8 cellular contexts compared by ENCODE assay signal in the genomic region with DNA sequence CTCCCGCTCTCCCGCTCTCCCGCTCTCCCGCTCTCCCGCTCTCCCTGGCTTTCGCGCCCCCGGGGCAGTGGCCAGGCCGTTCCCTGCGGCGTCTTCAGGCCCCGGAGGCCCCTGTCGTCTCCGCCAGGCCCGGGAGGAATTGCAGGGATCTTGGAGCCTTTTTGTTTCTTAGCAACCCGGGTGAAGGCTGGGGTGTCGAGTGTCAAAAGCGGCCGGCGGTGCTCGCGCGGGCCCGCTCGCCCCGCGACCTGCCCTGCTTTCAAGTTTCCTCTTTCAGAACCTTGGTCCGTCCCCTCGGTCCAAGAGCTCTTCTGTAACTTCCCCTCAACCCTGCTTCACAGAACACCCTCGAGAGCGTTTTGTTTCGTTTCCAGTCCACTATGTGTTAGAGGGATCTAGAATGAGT. TPM values are rescaled to one million over a fixed set of nuclear protein-coding genes. Genes with fewer than 3 reads are reported as not detected.
DNase-seq lines count a peak whose midpoint lies in the region; ATAC-seq and TF ChIP-seq lines count a peak whose summit lies in the region.

No MANE protein-coding gene starts in this region.

- H3K4me1 Mint-ChIP-seq in WTC11, result peaks cover 32% of the 10 kb centered on the region
- H3K4me1 Mint-ChIP-seq in dendritic cell treated with granulocyte-macrophage colony-stimulating factor and Interleukin-4, amounts not matched to agents 40 ng/mL and 50 ng/mL, for 4 days (ENCODE audit: low read depth), result peaks cover 43% of the 10 kb centered on the region

- no peak for TF ChIP-seq CTCF in WTC11 (IDR thresholded peaks at IDR 0.05)

- H3K4me3 Mint-ChIP-seq in WTC11, result peak overlapping the region; percentile 92
- peak overlapping the region; percentile 98 for H3K4me3 Mint-ChIP-seq in dendritic cell treated with granulocyte-macrophage colony-stimulating factor and Interleukin-4, amounts not matched to agents 40 ng/mL and 50 ng/mL, for 4 days

- peak; percentile 23 for ATAC-seq in HG02623 (IDR thresholded peaks at IDR 0.05; ENCODE audit: unreplicated experiment)
- ATAC-seq in WTC11, result no peak
- peak; percentile 3 for ATAC-seq in left colon

- intact Hi-C loops in dendritic cell treated with granulocyte-macrophage colony-stimulating factor and Interleukin-4, amounts not matched to agents 40 ng/mL and 50 ng/mL, for 4 days (cut with micrococcal nuclease), result loop anchor here (2.0 to 10.0 kb wide), 3 partner anchors 44 to 408 kb away; partner anchors contain the start of genes B4GALT6 and RNF125
- intact Hi-C loops in left colon (cut with DNase I, micrococcal nuclease), result loop anchor here in 1 of 2 donors (10.0 kb wide), 1 partner anchor 148 kb away; the partner anchor contains the start of gene TRAPPC8

- H3K9me3 Mint-ChIP-seq in WTC11, result no peaks in the 10 kb centered on the region
- no peaks in the 10 kb centered on the region for H3K9me3 Mint-ChIP-seq in dendritic cell treated with granulocyte-macrophage colony-stimulating factor and Interleukin-4, amounts not matched to agents 40 ng/mL and 50 ng/mL, for 4 days

- POLR2A ChIA-PET in WTC11 (lab: Charles Lee), result interaction anchor here (2.0 to 2.6 kb wide), 2 partner anchors 74 to 150 kb away, joined by 10 to 15 read pairs; partner anchors contain the start of genes RNF125 and TRAPPC8

- peaks cover 13% of the 10 kb centered on the region for H3K36me3 Mint-ChIP-seq in WTC11
- peaks cover 46% of the 10 kb centered on the region for H3K36me3 Mint-ChIP-seq in dendritic cell treated with granulocyte-macrophage colony-stimulating factor and Interleukin-4, amounts not matched to agents 40 ng/mL and 50 ng/mL, for 4 days (ENCODE audit: low read depth)

- DNase-seq in NCI-H524 (lab: John Stamatoyannopoulos, UW) (peak; percentile 31 to 46), NCI-H524 treated with DMSO at 0.1 percent for 48 hours (lab: John Stamatoyannopoulos, UW) (no peak), NCI-H1092 treated with DMSO at 0.1 percent for 48 hours (lab: John Stamatoyannopoulos, UW) (peak; percentile 54), WTC11 (ENCODE audit: low spot score) (peak; percentile 52), left colon (peak; percentile 47 to 60)
- peak; percentile 36 to 48 for DNase-seq in stimulated activated CD4-positive, alpha-beta T cell treated with anti-CD3 and anti-CD28 coated beads, Interleukin-2, amount 100 ng/mL, for 24 hours

- CTCF ChIA-PET in WTC11 (lab: Charles Lee), result interaction anchor here (1.1 kb wide), 1 partner anchor 103 kb away, joined by 4 read pairs; no protein-coding TSS in a partner anchor

- H3K27ac Mint-ChIP-seq in WTC11, result peak overlapping the region; percentile 14; the same call in 1 of the 2 replicates
- H3K27ac Mint-ChIP-seq in dendritic cell treated with granulocyte-macrophage colony-stimulating factor and Interleukin-4, amounts not matched to agents 40 ng/mL and 50 ng/mL, for 4 days, result peak overlapping the region; percentile 97

- no peaks in the 10 kb centered on the region for H3K27me3 Mint-ChIP-seq in WTC11 (ENCODE audit: low read depth)
- no peaks in the 10 kb centered on the region for H3K27me3 Mint-ChIP-seq in dendritic cell treated with granulocyte-macrophage colony-stimulating factor and Interleukin-4, amounts not matched to agents 40 ng/mL and 50 ng/mL, for 4 days

TF ChIP-seq in WTC11, 78 proteins besides CTCF, POLR2A, EP300 and RAD21:
- TF ChIP-seq ZNF317 (CRISPR knock-in tag; IDR thresholded peaks at IDR 0.05; ENCODE audit: borderline replicate concordance, low read depth) (0 out of 2 replicates have a peak, but pooled peaks have one; percentile 2), KAT7 (CRISPR knock-in tag; IDR thresholded peaks at IDR 0.05; ENCODE audit: borderline replicate concordance) (0 out of 2 replicates have a peak, but pooled peaks have one; percentile 2), ZMAT4 (CRISPR knock-in tag; IDR thresholded peaks at IDR 0.05) (no peak), ARID4B (CRISPR knock-in tag; IDR thresholded peaks at IDR 0.05; ENCODE audit: borderline replicate concordance) (0 out of 2 replicates have a peak, but pooled peaks have one; percentile 1), HMGXB4 (CRISPR knock-in tag; IDR thresholded peaks at IDR 0.05) (0 out of 2 replicates have a peak, but pooled peaks have one; percentile 11), JUN (CRISPR knock-in tag; IDR thresholded peaks at IDR 0.05) (no peak), E2F4 (CRISPR knock-in tag; IDR thresholded peaks at IDR 0.05; ENCODE audit: borderline replicate concordance, low read depth) (0 out of 2 replicates have a peak, but pooled peaks have one; percentile 18)
TF ChIP-seq in WTC11: peak in this region for 5.

RNA-seq across cellular contexts. Expression of gene RNF138, which starts 1.4 kb away (rescaled TPM):
- total RNA-seq in WTC11 (2021) (98.4 to 106 TPM (median 103 TPM) in 3 replicates), left colon (10 to 100 TPM; 38.3 to 54.1 TPM)
